8 cellular contexts compared by ENCODE assay signal in genomic region chr1:40664791-40665190, GRCh38. TPM values are rescaled to one million over a fixed set of nuclear protein-coding genes. Genes with fewer than 3 reads are reported as not detected.
DNase-seq lines count a peak whose midpoint lies in the region; ATAC-seq and TF ChIP-seq lines count a peak whose summit lies in the region.

No MANE protein-coding gene starts in this region.

- POLR2A ChIA-PET in CD8-positive, alpha-beta T cell (lab: Charles Lee) = interaction anchor here (0.8 to 2.3 kb wide), 2 partner anchors 27 to 197 kb away, joined by 3 to 10 read pairs; partner anchors contain the start of genes CITED4 and NFYC

- H4K8ac ChIP-seq in neuronal stem cell (ENCODE audit: low read depth, low read length) = no peak overlapping the region

- no peaks in the 10 kb centered on the region for H3K79me1 ChIP-seq in neuronal stem cell (ENCODE audit: low read depth, low read length)

- H3K14ac ChIP-seq in neuronal stem cell (ENCODE audit: low read length) = no peak overlapping the region

- DNase-seq in CD8-positive, alpha-beta T cell = no peak
- DNase-seq in Jurkat, Clone E6-1 (ENCODE audit: low read depth, low spot score) = no peak
- DNase-seq in neuronal stem cell (ENCODE audit: low spot score) (no peak), NCI-H1105 treated with DMSO at 0.1 percent for 48 hours (lab: John Stamatoyannopoulos, UW) (no peak), erythroblast (lab: John Stamatoyannopoulos, UW) (no peak), KG1 (lab: John Stamatoyannopoulos, UW) (no peak)

- no peak for TF ChIP-seq POLR2A in erythroblast (IDR thresholded peaks at IDR 0.05; ENCODE audit: low read length)

- no peaks in the 10 kb centered on the region for H3K36me3 ChIP-seq in CD8-positive, alpha-beta T cell (ENCODE audit: insufficient read depth, low read length)
- no peaks in the 10 kb centered on the region for H3K36me3 ChIP-seq in neuronal stem cell (replicated peaks in 1 of 2; ENCODE audit: control insufficient read depth in 2 of 2, insufficient read depth in 2 of 2, low read length in 2 of 2)

- intact Hi-C loops in CD8-positive, alpha-beta T cell (cut with DNase I, micrococcal nuclease) = loop anchor here (1.0 to 10.0 kb wide), 8 partner anchors 27 to 698 kb away; partner anchors contain the start of genes CITED4 (in 2 of the 2), COL9A2 (in 1 of the 2), FOXO6 (in 1 of the 2) and NFYC (in 1 of the 2)

- WGBS in neuronal stem cell (ENCODE audit: extremely low coverage in 2 of 2, insufficient read length in 2 of 2, insufficient replicate concordance in 1 of 2), 2 donors = no CpG with 5 or more reads among the region's 2 CpGs

- no peak overlapping the region for H2BK5ac ChIP-seq in neuronal stem cell (ENCODE audit: low read length)

- H3K4me3 ChIP-seq in CD8-positive, alpha-beta T cell (ENCODE audit: low read depth, low read length) = peak overlapping the region; percentile 40
- peak overlapping the region; percentile 64 for H3K4me3 ChIP-seq in Jurkat, Clone E6-1 (ENCODE audit: low read length)
- peak overlapping the region; percentile 63 to 84 for H3K4me3 ChIP-seq in neuronal stem cell (ENCODE audit: low read length in 2 of 2)

- no peaks in the 10 kb centered on the region for H3K36me3 Mint-ChIP-seq in CD8-positive, alpha-beta T cell

- H3K4ac ChIP-seq in neuronal stem cell (ENCODE audit: low read length) = no peak overlapping the region

- H3K18ac ChIP-seq in neuronal stem cell (ENCODE audit: low read length) = no peak overlapping the region

- no peaks in the 10 kb centered on the region for H3K27me3 Mint-ChIP-seq in CD8-positive, alpha-beta T cell (ENCODE audit: low read depth)

- no peak overlapping the region for H3K23ac ChIP-seq in neuronal stem cell (ENCODE audit: low read depth, low read length, poor library complexity)

- H2BK15ac ChIP-seq in neuronal stem cell (ENCODE audit: low read length) = peak overlapping the region; percentile 32

- H3K4me1 ChIP-seq in CD8-positive, alpha-beta T cell (ENCODE audit: insufficient read depth, low read length) = peaks cover 15% of the 10 kb centered on the region
- H3K4me1 ChIP-seq in neuronal stem cell (ENCODE audit: control insufficient read depth in 2 of 2, insufficient read depth in 1 of 2, low read depth in 1 of 2, low read length in 2 of 2) = peaks cover 11 to 14% of the 10 kb centered on the region in 2 donors

- no peak for ATAC-seq in CD8-positive, alpha-beta T cell
- no peak for ATAC-seq in activated CD4-positive, CD25-positive, alpha-beta regulatory T cell treated with anti-CD3 and anti-CD28 coated beads, Interleukin-2, amount 50 U/mL, for 24 hours

- peaks cover 19% of the 10 kb centered on the region for H3K4me1 Mint-ChIP-seq in CD8-positive, alpha-beta T cell (ENCODE audit: low read depth)

- CTCF ChIA-PET in CD8-positive, alpha-beta T cell (lab: Charles Lee) = interaction anchor here (1.5 to 2.8 kb wide), 2 partner anchors 27 to 55 kb away, joined by 3 to 7 read pairs; partner anchors contain the start of gene NFYC

- peak overlapping the region; percentile 59 for H3K4me2 ChIP-seq in neuronal stem cell (ENCODE audit: insufficient read depth, low read length, poor library complexity, severe bottlenecking)

- H3K27me3 ChIP-seq in CD8-positive, alpha-beta T cell (ENCODE audit: insufficient read depth, low read length) = no peaks in the 10 kb centered on the region
- H3K27me3 ChIP-seq in neuronal stem cell (ENCODE audit: control insufficient read depth in 3 of 3, insufficient read depth in 3 of 3, low read depth in 1 of 3, low read length in 3 of 3) = peaks cover 0 to under 1% (median 0%) of the 10 kb centered on the region in 3 experiments

- no peaks in the 10 kb centered on the region for H3K9me3 Mint-ChIP-seq in CD8-positive, alpha-beta T cell

- H2BK12ac ChIP-seq in neuronal stem cell (ENCODE audit: low read length) = no peak overlapping the region

- H4K91ac ChIP-seq in neuronal stem cell (ENCODE audit: low read depth, low read length, poor library complexity) = no peak overlapping the region

- peak overlapping the region; percentile 77 for H3K4me3 Mint-ChIP-seq in CD8-positive, alpha-beta T cell

- TF ChIP-seq CTCF in CD8-positive, alpha-beta T cell (IDR thresholded peaks at IDR 0.05) = no peak

- H3K9me3 ChIP-seq in CD8-positive, alpha-beta T cell (ENCODE audit: low read length) = no peaks in the 10 kb centered on the region
- H3K9me3 ChIP-seq in neuronal stem cell (replicated peaks in 1 of 2; ENCODE audit: control insufficient read depth in 2 of 2, insufficient read depth in 1 of 2, low read depth in 1 of 2, low read length in 2 of 2) = no peaks in the 10 kb centered on the region

- H2BK120ac ChIP-seq in neuronal stem cell (ENCODE audit: low read depth, low read length) = no peak overlapping the region

- no peak overlapping the region for H2AK5ac ChIP-seq in neuronal stem cell (ENCODE audit: low read depth, low read length)

- no peak overlapping the region for H3K9ac ChIP-seq in neuronal stem cell (ENCODE audit: low read depth, low read length, poor library complexity)

- H3K27ac Mint-ChIP-seq in CD8-positive, alpha-beta T cell = no peak overlapping the region

- H2AFZ ChIP-seq in neuronal stem cell (ENCODE audit: low read length) = peak overlapping the region; percentile 98

- no peak overlapping the region for H3K27ac ChIP-seq in CD8-positive, alpha-beta T cell (ENCODE audit: low read depth, low read length)
- H3K27ac ChIP-seq in cingulate gyrus (ENCODE audit: low read depth, low read length) = peak overlapping the region; percentile 29
- H3K27ac ChIP-seq in neuronal stem cell (replicated peaks; ENCODE audit: low read length) = no peak overlapping the region

RNA-seq across cellular contexts. Expression of gene RIMS3, which starts 0.7 kb away (rescaled TPM):
- under 1 TPM; 0.64 to 0.68 TPM for total RNA-seq in CD8-positive, alpha-beta T cell
- polyA plus RNA-seq in Jurkat, Clone E6-1 (2012; ENCODE audit: insufficient read depth, insufficient read length) = 13.9 TPM
- 14.6 TPM for polyA plus RNA-seq in neuronal stem cell (2013, experiment 1 of 2)
- 14.4 TPM for polyA plus RNA-seq in neuronal stem cell (2013, experiment 2 of 2)

RNA-seq across cellular contexts. Expression of gene NFYC, which starts 26.7 kb away (rescaled TPM):
- 10 to 100 TPM; 31.3 to 31.6 TPM for total RNA-seq in CD8-positive, alpha-beta T cell
- 87.5 TPM for polyA plus RNA-seq in Jurkat, Clone E6-1 (2012; ENCODE audit: insufficient read depth, insufficient read length)
- 58.9 TPM for polyA plus RNA-seq in neuronal stem cell (2013, experiment 1 of 2)
- 58.8 TPM for polyA plus RNA-seq in neuronal stem cell (2013, experiment 2 of 2)
